In the genomic region with DNA sequence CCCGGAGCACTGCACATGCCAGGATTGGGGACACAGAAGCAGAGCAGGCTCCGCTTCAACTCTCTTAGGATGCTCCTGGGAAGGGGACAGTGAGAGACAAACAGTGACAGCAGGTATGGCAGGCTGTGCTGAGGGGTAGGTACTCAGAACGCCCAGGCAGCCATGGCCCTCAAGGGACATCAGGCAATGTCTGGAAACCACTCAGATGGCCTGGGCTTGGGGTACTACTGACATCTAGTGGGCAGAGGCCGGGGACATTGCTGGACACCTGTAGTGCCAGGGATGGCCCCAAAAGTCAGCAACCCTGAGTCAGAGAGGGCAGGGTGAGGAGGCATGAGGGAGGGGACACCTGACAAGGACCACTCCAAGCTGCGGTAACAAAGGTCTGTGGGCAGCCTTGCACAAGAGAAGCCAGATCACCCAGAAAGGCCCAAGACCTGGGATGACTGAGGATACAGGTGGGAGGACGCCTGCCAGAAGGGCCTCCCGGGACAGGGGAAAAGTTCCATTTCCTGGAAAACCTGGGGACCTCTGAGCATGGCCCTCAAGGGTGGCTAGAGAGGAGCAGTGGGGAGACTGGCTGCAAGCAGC, we compare ENCODE assay signal across 8 cellular contexts. TPM values are rescaled to one million over a fixed set of nuclear protein-coding genes. Genes with fewer than 3 reads are reported as not detected.
DNase-seq lines count a peak whose midpoint lies in the region; ATAC-seq, FAIRE-seq and TF ChIP-seq lines count a peak whose summit lies in the region.

No MANE protein-coding gene starts in this region.

- H3K27ac ChIP-seq in breast epithelium (no peak overlapping the region), lower lobe of right lung (no peak overlapping the region)

- H3K4me3 ChIP-seq in breast epithelium (no peak overlapping the region), lower lobe of right lung (no peak overlapping the region)

- intact Hi-C loops in breast epithelium (cut with DNase I; ENCODE audit: low total_unique reads) (no loop called here), lower lobe of right lung (cut with DNase I) (no loop called here)

- H3K27me3 ChIP-seq in breast epithelium, result no peaks in the 10 kb centered on the region
- no peaks in the 10 kb centered on the region for H3K27me3 ChIP-seq in lower lobe of right lung (ENCODE audit: low read depth)

- H3K36me3 ChIP-seq in breast epithelium, result no peaks in the 10 kb centered on the region
- no peaks in the 10 kb centered on the region for H3K36me3 ChIP-seq in lower lobe of right lung

- peaks cover 5 to 11% of the 10 kb centered on the region in 2 donors for H3K4me1 ChIP-seq in breast epithelium
- peaks cover 41% of the 10 kb centered on the region for H3K4me1 ChIP-seq in lower lobe of right lung

- ATAC-seq in lower lobe of right lung (peak; percentile 40 to 58), GM18505 (IDR thresholded peaks at IDR 0.05; ENCODE audit: unreplicated experiment) (no peak)

- TF ChIP-seq POLR2A in breast epithelium (IDR thresholded peaks at IDR 0.05) (no peak), GM18505 (IDR thresholded peaks at IDR 0.05; ENCODE audit: borderline replicate concordance, extremely low read depth, insufficient read depth, insufficient read length) (no peak)

- no peak for FAIRE-seq in GM19239 (lab: Jason Lieb, UNC)

- DNase-seq in DMS53 (lab: John Stamatoyannopoulos, UW) (peak; percentile 75), NCI-H1105 treated with DMSO at 0.1 percent for 48 hours (lab: John Stamatoyannopoulos, UW) (peak; percentile 57), breast epithelium (ENCODE audit: low spot score in 2 of 2) (no peak), lower lobe of right lung (no peak), T1000 (lab: John Stamatoyannopoulos, UW) (no peak), OCI-M2 (lab: John Stamatoyannopoulos, UW; ENCODE audit: unreplicated experiment) (no peak), GM19239 (ENCODE audit: insufficient read length, low spot score) (no peak)

- TF ChIP-seq CTCF in breast epithelium (IDR thresholded peaks at IDR 0.05) (peak in 2 of 3 donors; percentile 26 to 32), lower lobe of right lung (IDR thresholded peaks at IDR 0.05) (peak; percentile 43)

- H3K9me3 ChIP-seq in breast epithelium (no peaks in the 10 kb centered on the region), lower lobe of right lung (no peaks in the 10 kb centered on the region)

RNA-seq across cellular contexts. Expression of a gene that starts 21.2 kb away (rescaled TPM):
- 100 to 1,000 TPM in 1 of 3 donors, 10 to 100 TPM in 2; 37.3 to 151 (median 52.4) TPM for total RNA-seq in breast epithelium
- total RNA-seq in lower lobe of right lung, result 20.1 TPM

Comparison
In these comparisons a context has a peak if more than half of its experiments do, and no peak if none do; other contexts are left out.
1. DNase-seq: peak in DMS53 (single experiment) and NCI-H1105 treated with DMSO at 0.1 percent for 48 hours (single experiment); none in breast epithelium (0 of 2), lower lobe of right lung (single experiment), T1000 (single experiment), OCI-M2 (single experiment) and GM19239 (single experiment).